ENCODE assay signal across 8 cellular contexts in genomic region chr2:27322766-27323591, GRCh38. TPM values are rescaled to one million over a fixed set of nuclear protein-coding genes. Genes with fewer than 3 reads are reported as not detected.
DNase-seq lines count a peak whose midpoint lies in the region; ATAC-seq, FAIRE-seq and TF ChIP-seq lines count a peak whose summit lies in the region.

A gene with protein sequence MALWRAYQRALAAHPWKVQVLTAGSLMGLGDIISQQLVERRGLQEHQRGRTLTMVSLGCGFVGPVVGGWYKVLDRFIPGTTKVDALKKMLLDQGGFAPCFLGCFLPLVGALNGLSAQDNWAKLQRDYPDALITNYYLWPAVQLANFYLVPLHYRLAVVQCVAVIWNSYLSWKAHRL (minus strand): TSS chr2:27323097. CDS start chr2:27322517, 580 bp downstream.

- H3K4me1 ChIP-seq in Loucy (ENCODE audit: insufficient read depth, low read length, poor library complexity, severe bottlenecking) = peaks cover 15% of the 10 kb centered on the region

- H2AFZ ChIP-seq in Loucy (ENCODE audit: low read length) = peak within 1 kb of the TSS; percentile 89

- peaks cover 4% of the 10 kb centered on the region; the same call in 1 of the 2 replicates for H3F3A ChIP-seq in Loucy (ENCODE audit: low read depth)

- H3K27me3 ChIP-seq in Loucy (ENCODE audit: insufficient read depth, low read length, poor library complexity, severe bottlenecking) = no peaks in the 10 kb centered on the region

- H3K36me3 ChIP-seq in Loucy (ENCODE audit: insufficient read depth, low read length) = peaks cover 20% of the 10 kb centered on the region; the same call in 1 of the 2 replicates

- peak; percentile 96 for ATAC-seq in stimulated activated naive CD8-positive, alpha-beta T cell treated with anti-CD3 and anti-CD28 coated beads, Interleukin-15, Interleukin-2, amounts not matched to agents 100 U/mL and 50 U/mL, for 24 hours

- peaks cover 26% of the 10 kb centered on the region for H3K36me3 Mint-ChIP-seq in nephron (ENCODE audit: low read depth)

- peak within 1 kb of the TSS; percentile 94 for H3K9ac ChIP-seq in Loucy (ENCODE audit: low read depth, low read length, poor library complexity, severe bottlenecking)

- H3K9me2 ChIP-seq in Loucy (replicated peaks; ENCODE audit: low read depth, low read length) = no peaks in the 10 kb centered on the region

- H3K4me3 ChIP-seq in Loucy (ENCODE audit: low read length, poor library complexity, severe bottlenecking) = peak within 1 kb of the TSS; percentile 96
- H3K4me3 ChIP-seq in fibroblast of the aortic adventitia (ENCODE audit: low read depth, low read length) = peak within 1 kb of the TSS; percentile 97

- H4K20me1 ChIP-seq in Loucy (ENCODE audit: insufficient read depth, low read length, poor library complexity, severe bottlenecking) = no peaks in the 10 kb centered on the region

- peak; percentile 95 for DNase-seq in ELF-1 (ENCODE audit: low read depth, low spot score)
- DNase-seq in H54 (ENCODE audit: insufficient read length, low spot score) = peak; percentile 92
- peak; percentile 83 to 93 for DNase-seq in SHP77 (lab: John Stamatoyannopoulos, UW)
- peak; percentile 81 for DNase-seq in activated effector memory CD4-positive, alpha-beta T cell treated with Interleukin-2 at 50 U/mL for 16 hours
- peak; percentile 89 for DNase-seq in fibroblast of the aortic adventitia (ENCODE audit: low read depth)
- DNase-seq in stimulated activated naive CD8-positive, alpha-beta T cell treated with anti-CD3 and anti-CD28 coated beads, Interleukin-15, Interleukin-2, amounts not matched to agents 100 U/mL and 50 U/mL, for 24 hours = peak; percentile 90

- no peaks in the 10 kb centered on the region for H3K9me3 Mint-ChIP-seq in nephron

- H3K27ac Mint-ChIP-seq in nephron = peak within 1 kb of the TSS; percentile 99

- TF ChIP-seq POLR2A in H54 (IDR thresholded peaks at IDR 0.05; ENCODE audit: low read depth, low read length) = peak; percentile 78

- H3K4me3 Mint-ChIP-seq in nephron = peak within 1 kb of the TSS; percentile 91 to 97 (median 91)

- H3K9me3 ChIP-seq in Loucy (ENCODE audit: insufficient read depth, low read depth, low read length) = no peaks in the 10 kb centered on the region

- H3K4me2 ChIP-seq in Loucy (ENCODE audit: low read depth, low read length, poor library complexity, severe bottlenecking) = peak within 1 kb of the TSS; percentile 88

- TF ChIP-seq CTCF in Loucy (conservative IDR thresholded peaks at IDR 0.05; ENCODE audit: low read length) (no peak), fibroblast of the aortic adventitia (IDR thresholded peaks at IDR 0.05; ENCODE audit: insufficient read depth, low read length) (no peak), nephron (IDR thresholded peaks at IDR 0.05; ENCODE audit: unreplicated experiment in 3 of 3) (no peak)

- peaks cover 7% of the 10 kb centered on the region for H3K4me1 Mint-ChIP-seq in nephron

- no peak for FAIRE-seq in H54 (lab: Jason Lieb, UNC)

- peaks cover 20% of the 10 kb centered on the region for H3K79me2 ChIP-seq in Loucy (ENCODE audit: insufficient read depth, low read length)

- no peaks in the 10 kb centered on the region for H3K27me3 Mint-ChIP-seq in nephron (ENCODE audit: low read depth)

RNA-seq across cellular contexts. Expression of the gene that starts here (rescaled TPM):
- total RNA-seq in fibroblast of the aortic adventitia (ENCODE audit: low replicate concordance) = 37.7 and 92.8 TPM in 2 replicates

Comparison
In these comparisons a context has a peak if more than half of its experiments do, and no peak if none do; other contexts are left out.
1. Peak in every context shown above with its lines: DNase-seq, ATAC-seq and H3K4me3 ChIP-seq.